ENCODE assay signal across 14 cellular contexts in the genomic region with DNA sequence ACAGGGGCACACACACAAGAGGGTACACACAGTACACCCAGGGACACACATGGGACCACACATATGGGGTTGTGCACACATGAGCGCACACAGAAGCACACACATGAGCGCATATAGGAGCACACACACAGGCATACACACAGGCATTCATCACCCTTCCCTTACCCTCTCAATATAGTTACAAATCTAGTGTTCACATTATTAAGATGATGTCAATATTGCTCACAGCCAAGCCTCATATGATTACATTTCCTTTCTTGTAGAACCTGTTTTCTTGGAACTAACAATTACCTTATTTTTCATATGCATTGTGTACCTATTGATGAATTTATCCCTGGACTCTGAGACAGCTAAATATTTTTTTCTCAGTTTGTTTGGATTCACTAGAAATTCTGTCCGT.
DNase-seq lines count a peak whose midpoint lies in the region; ATAC-seq, FAIRE-seq and TF ChIP-seq lines count a peak whose summit lies in the region.
"Had no signal": no experiment of that assay in that cellular context is flagged by ENCODE, and none has a peak within 500 bp of the region (broad histone marks: within the 10 kb centered on the region; RNA-seq: fewer than 3 reads in every experiment).

No MANE protein-coding gene starts in this region.

- FAIRE-seq in D721Med (lab: Jason Lieb, UNC) = peak; percentile 70
- FAIRE-seq: H54 had no signal

- H3K4me3 ChIP-seq in coronary artery = no peak overlapping the region
- H3K4me3 ChIP-seq: Peyer's patch had no signal

- DNase-seq in D721Med (ENCODE audit: insufficient read length, low spot score) = no peak
- DNase-seq in NCI-H1417 treated with DMSO at 0.1 percent for 48 hours (lab: John Stamatoyannopoulos, UW) = peak; percentile 31
- peak; percentile 29 for DNase-seq in kidney tubule cell (ENCODE audit: low spot score)
- no peak for DNase-seq in NCI-H524 treated with DMSO at 0.1 percent for 48 hours (lab: John Stamatoyannopoulos, UW)
- no peak for DNase-seq in coronary artery (ENCODE audit: low spot score)
- DNase-seq: AML-193, Caco-2, DND-41, GDM1, Peyer's patch had no signal

- no peak overlapping the region for H3K27ac Mint-ChIP-seq in activated T-helper 17 cell treated with anti-CD3 and anti-CD28 coated beads, Interleukin-2, amount 50 U/mL, for 72 hours

- H3K27me3 Mint-ChIP-seq in activated T-helper 17 cell treated with anti-CD3 and anti-CD28 coated beads, Interleukin-2, amount 50 U/mL, for 72 hours = peaks cover 18% of the 10 kb centered on the region

- no peak for ATAC-seq in activated T-helper 17 cell treated with anti-CD3 and anti-CD28 coated beads, Interleukin-2, amount 50 U/mL, for 72 hours (replicated peaks)

- H3K9me3 Mint-ChIP-seq in activated T-helper 17 cell treated with anti-CD3 and anti-CD28 coated beads, Interleukin-2, amount 50 U/mL, for 72 hours = no peaks in the 10 kb centered on the region

- no peak overlapping the region for H3K4me3 Mint-ChIP-seq in activated T-helper 17 cell treated with anti-CD3 and anti-CD28 coated beads, Interleukin-2, amount 50 U/mL, for 72 hours

- no peaks in the 10 kb centered on the region for H3K4me1 Mint-ChIP-seq in activated T-helper 17 cell treated with anti-CD3 and anti-CD28 coated beads, Interleukin-2, amount 50 U/mL, for 72 hours

- H3K27ac ChIP-seq in VCaP (peak overlapping the region; percentile 85), coronary artery (no peak overlapping the region)
- H3K27ac ChIP-seq: KMS-11, Peyer's patch had no signal

- TF ChIP-seq CTCF in D721Med (IDR thresholded peaks at IDR 0.05; ENCODE audit: insufficient read depth, missing control alignments) = no peak
- TF ChIP-seq CTCF in VCaP (conservative IDR thresholded peaks at IDR 0.05) = no peak
- no peak for TF ChIP-seq CTCF in coronary artery (IDR thresholded peaks at IDR 0.05)

- no peaks in the 10 kb centered on the region for H3K36me3 Mint-ChIP-seq in activated T-helper 17 cell treated with anti-CD3 and anti-CD28 coated beads, Interleukin-2, amount 50 U/mL, for 72 hours (ENCODE audit: low read depth)

Comparison
In these comparisons a context has a peak if more than half of its experiments do, and no peak if none do; other contexts are left out.
1. DNase-seq: peak in NCI-H1417 treated with DMSO at 0.1 percent for 48 hours (single experiment) and kidney tubule cell (single experiment); none in D721Med (single experiment), NCI-H524 treated with DMSO at 0.1 percent for 48 hours (single experiment) and coronary artery (single experiment).